ENCODE assay signal across 16 cellular contexts in the genomic region with DNA sequence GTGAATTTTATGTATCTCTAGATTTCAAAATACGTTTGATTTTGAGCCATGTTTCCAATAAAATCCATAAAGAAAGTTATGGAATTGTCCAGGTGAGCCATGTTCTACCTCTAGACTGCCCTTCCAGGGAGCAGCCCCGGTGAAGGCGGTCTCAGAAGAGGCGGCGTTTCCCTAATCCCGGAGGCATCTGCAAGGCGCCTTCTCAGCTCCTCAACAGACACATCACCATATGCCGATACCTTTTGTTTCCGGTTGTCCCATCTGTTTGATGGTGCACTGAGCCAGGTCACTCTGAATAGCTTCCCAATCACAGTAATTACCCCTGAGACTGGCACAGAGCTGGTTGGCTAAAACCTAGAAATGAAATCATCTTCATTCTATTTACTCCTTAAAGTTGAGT.
DNase-seq lines count a peak whose midpoint lies in the region; ATAC-seq and TF ChIP-seq lines count a peak whose summit lies in the region.
"Had no signal": no experiment of that assay in that cellular context is flagged by ENCODE, and none has a peak within 500 bp of the region (broad histone marks: within the 10 kb centered on the region; RNA-seq: fewer than 3 reads in every experiment).

No MANE protein-coding gene starts in this region.

- no peak for ATAC-seq in aorta (ENCODE audit: low FRiP score)
- ATAC-seq: CD8-positive, alpha-beta T cell; HCT116; K562 had no signal

- intact Hi-C loops in aorta (cut with DNase I), result no loop called here

- no peaks in the 10 kb centered on the region for H3K27me3 ChIP-seq in H7 (ENCODE audit: control insufficient read depth, insufficient read depth, low read length)
- no peaks in the 10 kb centered on the region for H3K27me3 ChIP-seq in endodermal cell (ENCODE audit: control insufficient read depth, insufficient read depth, low read length, poor library complexity, severe bottlenecking)
- H3K27me3 ChIP-seq in aorta (ENCODE audit: control insufficient read depth in 1 of 2, insufficient read depth in 2 of 2, low read length in 1 of 2), result no peaks in the 10 kb centered on the region

- no peak overlapping the region for H3K4me3 Mint-ChIP-seq in endodermal cell
- H3K4me3 Mint-ChIP-seq: CD8-positive, alpha-beta T cell; T-helper 1 cell treated with Interleukin-12 subunit alpha and Interleukin-12 subunit beta and Interleukin-4 antibody, amounts not matched to agents 30 μg/mL and 1 μg/mL, for 36 hours had no signal

- no peaks in the 10 kb centered on the region for H3K36me3 Mint-ChIP-seq in endodermal cell (ENCODE audit: low read depth)
- H3K36me3 Mint-ChIP-seq: CD8-positive, alpha-beta T cell had no signal

- no peaks in the 10 kb centered on the region for H3K27me3 Mint-ChIP-seq in endodermal cell (ENCODE audit: insufficient read depth)

- 87 to 94% methylated on average over 8 to 9 of the region's 9 CpGs for WGBS in endodermal cell (ENCODE audit: insufficient coverage in 1 of 2, insufficient read length in 1 of 2), 2 experiments
- WGBS in aorta, 2 donors, result 88 to 90% methylated on average over 9 of the region's 9 CpGs

- TF ChIP-seq CTCF in endodermal cell (conservative IDR thresholded peaks at IDR 0.05), result no peak

- H3K36me3 ChIP-seq in H7 (replicated peaks; ENCODE audit: control insufficient read depth, insufficient read depth, low read length) (no peaks in the 10 kb centered on the region), endodermal cell (ENCODE audit: control insufficient read depth, insufficient read depth, low read length) (no peaks in the 10 kb centered on the region), aorta (ENCODE audit: control insufficient read depth in 1 of 2, insufficient read depth in 2 of 2, low read length in 1 of 2) (peaks cover 0 to 3% of the 10 kb centered on the region in 2 donors)

- no peaks in the 10 kb centered on the region for H3K9me3 Mint-ChIP-seq in endodermal cell
- H3K9me3 Mint-ChIP-seq: CD8-positive, alpha-beta T cell; T-helper 1 cell treated with Interleukin-12 subunit alpha and Interleukin-12 subunit beta and Interleukin-4 antibody, amounts not matched to agents 30 μg/mL and 1 μg/mL, for 36 hours had no signal

- H3K27ac ChIP-seq in endodermal cell (ENCODE audit: low read depth, low read length) (no peak overlapping the region), aorta (ENCODE audit: low read depth in 1 of 2, low read length in 2 of 2) (no peak overlapping the region)

- no peak overlapping the region for H3K9ac ChIP-seq in endodermal cell (ENCODE audit: extremely low read depth, low read length, poor library complexity, severe bottlenecking)

- H3K4me1 ChIP-seq in endodermal cell (ENCODE audit: control insufficient read depth, insufficient read depth, low read length) (no peaks in the 10 kb centered on the region), aorta (ENCODE audit: control insufficient read depth in 1 of 2, insufficient read depth in 2 of 2, low read length in 2 of 2) (peaks cover 0 to 3% of the 10 kb centered on the region in 2 donors)

- peak; percentile 58 for DNase-seq in H7
- DNase-seq in NCI-H446 treated with DMSO at 0.1 percent for 48 hours (lab: John Stamatoyannopoulos, UW), result peak; percentile 96
- peak; percentile 79 for DNase-seq in endodermal cell
- DNase-seq in superior temporal gyrus (ENCODE audit: extremely low spot score), result peak; percentile 21
- DNase-seq in NCI-H128 (lab: John Stamatoyannopoulos, UW; ENCODE audit: unreplicated experiment), result no peak
- no peak for DNase-seq in aorta
- no peak for DNase-seq in germinal center (ENCODE audit: low spot score)
- DNase-seq: CD8-positive, alpha-beta T cell; DMS153; EL; NCI-H1930; NCI-H774; SHP77 treated with DMSO at 0.1 percent for 48 hours had no signal

- H3K9me3 ChIP-seq in endodermal cell (ENCODE audit: control insufficient read depth, low read length) (no peaks in the 10 kb centered on the region), aorta (ENCODE audit: control insufficient read depth, low read length) (no peaks in the 10 kb centered on the region)

- no peak overlapping the region for H3K4me3 ChIP-seq in H7 (ENCODE audit: insufficient read depth, low read depth, low read length)
- no peak overlapping the region for H3K4me3 ChIP-seq in endodermal cell (ENCODE audit: low read length)
- H3K4me3 ChIP-seq in aorta (ENCODE audit: low read length in 2 of 2), result no peak overlapping the region
- H3K4me3 ChIP-seq: K562 had no signal

- H3K4me1 Mint-ChIP-seq in endodermal cell, result no peaks in the 10 kb centered on the region

- H3K27ac Mint-ChIP-seq in endodermal cell, result no peak overlapping the region
- H3K27ac Mint-ChIP-seq: CD8-positive, alpha-beta T cell; T-helper 1 cell treated with Interleukin-12 subunit alpha and Interleukin-12 subunit beta and Interleukin-4 antibody, amounts not matched to agents 30 μg/mL and 1 μg/mL, for 36 hours had no signal

Comparison
In these comparisons a context has a peak if more than half of its experiments do, and no peak if none do; other contexts are left out.
1. DNase-seq: peak in H7 (single experiment), NCI-H446 treated with DMSO at 0.1 percent for 48 hours (single experiment), endodermal cell (single experiment) and superior temporal gyrus (single experiment); none in NCI-H128 (single experiment), aorta (0 of 2) and germinal center (single experiment).